Comparison of ENCODE assay signal across 9 cellular contexts in genomic region chr7:55568613-55569268, GRCh38. TPM values are rescaled to one million over a fixed set of nuclear protein-coding genes. Genes with fewer than 3 reads are reported as not detected.
DNase-seq lines count a peak whose midpoint lies in the region; ATAC-seq and TF ChIP-seq lines count a peak whose summit lies in the region.
"Had no signal": no experiment of that assay in that cellular context is flagged by ENCODE, and none has a peak within 500 bp of the region (broad histone marks: within the 10 kb centered on the region; RNA-seq: fewer than 3 reads in every experiment).

No MANE protein-coding gene starts in this region.

- H3K9me3 Mint-ChIP-seq in activated CD4-positive, alpha-beta memory T cell treated with anti-CD3 and anti-CD28 coated beads for 36 hours, result no peaks in the 10 kb centered on the region
- H3K9me3 Mint-ChIP-seq: mesothelial cell of epicardium had no signal

- DNase-seq in heart right ventricle (no peak), Right ventricle myocardium superior (no peak), iris pigment epithelial cell (ENCODE audit: low read depth) (peak; percentile 45), upper lobe of left lung (no peak), NCI-H2029 (lab: John Stamatoyannopoulos, UW) (no peak), NCI-H345 treated with DMSO at 0.1 percent for 48 hours (lab: John Stamatoyannopoulos, UW; ENCODE audit: unreplicated experiment) (no peak)
- no peak for DNase-seq in activated CD4-positive, alpha-beta memory T cell treated with anti-CD3 and anti-CD28 coated beads for 36 hours

- H3K9me3 ChIP-seq in heart right ventricle (no peaks in the 10 kb centered on the region), upper lobe of left lung (no peaks in the 10 kb centered on the region)

- ATAC-seq in heart right ventricle (no peak), Right ventricle myocardium superior (ENCODE audit: poor library complexity) (no peak), upper lobe of left lung (ENCODE audit: low FRiP score in 2 of 2) (no peak), HG02981 (IDR thresholded peaks at IDR 0.05; ENCODE audit: unreplicated experiment) (no peak)

- no peaks in the 10 kb centered on the region for H3K27me3 ChIP-seq in heart right ventricle
- H3K27me3 ChIP-seq in upper lobe of left lung, result no peaks in the 10 kb centered on the region

- H3K27ac Mint-ChIP-seq in activated CD4-positive, alpha-beta memory T cell treated with anti-CD3 and anti-CD28 coated beads for 36 hours, result peak overlapping the region; percentile 93
- H3K27ac Mint-ChIP-seq: mesothelial cell of epicardium had no signal

- CTCF ChIA-PET in activated CD4-positive, alpha-beta memory T cell treated with anti-CD3 and anti-CD28 coated beads for 36 hours (lab: Charles Lee), result interaction anchor here (2.3 kb wide), 1 partner anchor 34 kb away, joined by 8 read pairs; no protein-coding TSS in a partner anchor

- H3K36me3 ChIP-seq in heart right ventricle (no peaks in the 10 kb centered on the region), upper lobe of left lung (no peaks in the 10 kb centered on the region)

- WGBS in heart right ventricle, 2 donors, result 58 to 62% methylated on average over 4 of the region's 4 CpGs
- WGBS in upper lobe of left lung, 2 donors, result 46 to 53% methylated on average over 4 of the region's 4 CpGs

- no peak for TF ChIP-seq POLR2A in upper lobe of left lung (IDR thresholded peaks at IDR 0.05)

- peaks cover 5 to 69% (median 56%) of the 10 kb centered on the region in 9 donors for H3K4me1 ChIP-seq in heart right ventricle
- H3K4me1 ChIP-seq in upper lobe of left lung, result peaks cover 24 to 48% (median 39%) of the 10 kb centered on the region in 4 donors

- H3K27ac ChIP-seq in heart right ventricle (peak overlapping the region in 6 of 10 donors; percentile 2 to 96 (median 12)), upper lobe of left lung (peak overlapping the region in 1 of 4 donors; percentile 33)

- H3K4me3 Mint-ChIP-seq in activated CD4-positive, alpha-beta memory T cell treated with anti-CD3 and anti-CD28 coated beads for 36 hours, result peak overlapping the region; percentile 89
- H3K4me3 Mint-ChIP-seq: mesothelial cell of epicardium had no signal

- H3K36me3 Mint-ChIP-seq in activated CD4-positive, alpha-beta memory T cell treated with anti-CD3 and anti-CD28 coated beads for 36 hours, result peaks cover 16% of the 10 kb centered on the region
- H3K36me3 Mint-ChIP-seq: mesothelial cell of epicardium had no signal

- no peak overlapping the region for H3K4me3 ChIP-seq in heart right ventricle
- no peak overlapping the region for H3K4me3 ChIP-seq in upper lobe of left lung

- TF ChIP-seq CTCF in heart right ventricle (IDR thresholded peaks at IDR 0.05), result no peak
- TF ChIP-seq CTCF in upper lobe of left lung (IDR thresholded peaks at IDR 0.05), result no peak

- intact Hi-C loops in heart right ventricle (cut with DNase I), result no loop called here
- intact Hi-C loops in Right ventricle myocardium superior (cut with DNase I), result no loop called here
- intact Hi-C loops in activated CD4-positive, alpha-beta memory T cell treated with anti-CD3 and anti-CD28 coated beads for 36 hours (cut with micrococcal nuclease), result loop anchor here (1.0 kb wide), 1 partner anchor 12 kb away; no protein-coding TSS in a partner anchor

- POLR2A ChIA-PET in activated CD4-positive, alpha-beta memory T cell treated with anti-CD3 and anti-CD28 coated beads for 36 hours (lab: Charles Lee), result interaction anchor here (1.1 to 9.2 kb wide), 3 partner anchors 35 to 809 kb away, joined by 3 to 128 read pairs (median 9); partner anchors contain the start of gene SEC61G

- peaks cover 78% of the 10 kb centered on the region for H3K4me1 Mint-ChIP-seq in activated CD4-positive, alpha-beta memory T cell treated with anti-CD3 and anti-CD28 coated beads for 36 hours (ENCODE audit: low read depth)

- TF ChIP-seq EP300 in upper lobe of left lung (IDR thresholded peaks at IDR 0.05), result no peak

- no peaks in the 10 kb centered on the region for H3K27me3 Mint-ChIP-seq in activated CD4-positive, alpha-beta memory T cell treated with anti-CD3 and anti-CD28 coated beads for 36 hours

RNA-seq across cellular contexts. Expression of gene VOPP1, which starts 3.6 kb away (rescaled TPM):
- total RNA-seq in heart right ventricle, result 10 to 100 TPM; 17.9 to 42.9 (median 22.9) TPM
- polyA plus RNA-seq in heart right ventricle, result 10 to 100 TPM in 1 of 2 donors, 1 to 10 TPM in 1; 9.3 to 17.5 TPM
- total RNA-seq in Right ventricle myocardium superior, result 21.8 TPM
- 10 to 100 TPM; 64.9 to 67.2 TPM for total RNA-seq in activated CD4-positive, alpha-beta memory T cell treated with anti-CD3 and anti-CD28 coated beads for 36 hours
- total RNA-seq in upper lobe of left lung, result 10 to 100 TPM; 27.2 to 67.6 (median 45.0) TPM
